9 cellular contexts compared by ENCODE assay signal in the genomic region with DNA sequence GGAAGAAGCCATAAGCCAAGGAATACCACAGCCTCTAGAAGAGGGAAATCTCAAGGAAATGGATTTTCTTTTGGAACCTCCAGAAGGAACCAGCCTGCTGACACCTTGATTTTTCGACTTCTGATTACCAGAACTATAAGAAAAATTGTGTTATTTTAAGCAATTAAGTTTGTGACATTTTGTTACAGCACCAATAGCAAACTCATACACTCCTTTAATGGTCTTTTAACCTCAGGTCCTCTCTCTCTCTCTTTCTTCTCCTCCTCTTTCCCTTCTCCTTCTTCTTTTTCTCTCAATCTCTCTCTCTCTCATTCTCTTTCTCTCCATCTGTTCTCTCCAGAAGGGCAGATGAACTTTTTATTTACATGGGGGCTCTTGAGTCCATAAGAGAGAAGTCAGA. TPM values are rescaled to one million over a fixed set of nuclear protein-coding genes. Genes with fewer than 3 reads are reported as not detected.
"Had no signal": no experiment of that assay in that cellular context is flagged by ENCODE, and none has a peak within 500 bp of the region (broad histone marks: within the 10 kb centered on the region; RNA-seq: fewer than 3 reads in every experiment).

No MANE protein-coding gene starts in this region.

- H3K4me3 ChIP-seq: GM12878 had no signal

- DNase-seq: GDM1, GF-D8 had no signal

- FAIRE-seq: G401.6, GM12878, GM12891, GM12892, GM18507, GM19239 had no signal

- ATAC-seq: GM12878 had no signal

RNA-seq across cellular contexts. Expression of gene ARSD, which starts 26.3 kb away (rescaled TPM):
- total RNA-seq: G401 had no signal
